In the genomic region with DNA sequence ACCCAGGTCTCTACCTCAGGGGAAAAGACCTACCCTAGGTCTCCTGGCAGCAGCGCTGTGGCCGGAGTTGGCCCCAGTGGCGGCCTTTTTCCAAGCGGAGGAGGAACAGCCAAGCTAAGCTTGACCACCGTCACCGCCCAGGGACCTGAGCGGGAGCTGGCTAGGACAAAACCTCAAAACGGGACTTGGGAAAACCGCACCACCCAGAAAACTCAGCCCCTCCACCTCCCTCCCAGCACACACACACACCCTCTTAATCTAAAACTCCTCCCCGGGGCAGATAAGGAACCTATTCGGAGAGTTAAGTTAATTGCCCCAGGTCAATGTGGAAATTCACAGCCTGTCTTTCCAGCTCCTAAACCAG, we compare ENCODE assay signal across 8 cellular contexts. TPM values are rescaled to one million over a fixed set of nuclear protein-coding genes. Genes with fewer than 3 reads are reported as not detected.
DNase-seq lines count a peak whose midpoint lies in the region; ATAC-seq lines count a peak whose summit lies in the region.

No MANE protein-coding gene starts in this region.

- no peaks in the 10 kb centered on the region for H3K36me3 ChIP-seq in BLaER1
- peaks cover 5% of the 10 kb centered on the region; the same call in 1 of the 2 replicates for H3K36me3 ChIP-seq in Karpas-422 (ENCODE audit: insufficient read depth, low read length)

- H3K27ac ChIP-seq in BLaER1 (0 out of 2 replicates have a peak overlapping the region, but pooled peaks have one; percentile 91), Karpas-422 (ENCODE audit: low read length) (no peak overlapping the region)

- H3K9ac ChIP-seq in BLaER1 (peak overlapping the region; percentile 86; the same call in 1 of the 2 replicates), Karpas-422 (ENCODE audit: low read length) (no peak overlapping the region)

- H3K9me2 ChIP-seq in Karpas-422 (replicated peaks; ENCODE audit: insufficient read depth, low read length) = no peaks in the 10 kb centered on the region

- no peak overlapping the region for H3K4me3 ChIP-seq in BLaER1
- no peak overlapping the region for H3K4me3 ChIP-seq in Karpas-422 (ENCODE audit: low read length)

- no peak for ATAC-seq in HG02973 (IDR thresholded peaks at IDR 0.05; ENCODE audit: unreplicated experiment)
- no peak for ATAC-seq in GM19467 (IDR thresholded peaks at IDR 0.05; ENCODE audit: unreplicated experiment)

- H4K20me1 ChIP-seq in BLaER1 (peaks cover 10% of the 10 kb centered on the region; the same call in 1 of the 2 replicates), Karpas-422 (ENCODE audit: insufficient read depth, low read depth, low read length) (no peaks in the 10 kb centered on the region)

- no peaks in the 10 kb centered on the region for H3K9me3 ChIP-seq in BLaER1
- H3K9me3 ChIP-seq in Karpas-422 (ENCODE audit: low read length) = no peaks in the 10 kb centered on the region

- H3K27me3 ChIP-seq in BLaER1 (no peaks in the 10 kb centered on the region), Karpas-422 (ENCODE audit: low read length) (no peaks in the 10 kb centered on the region)

- H3K4me2 ChIP-seq in BLaER1 (peak overlapping the region; percentile 94), Karpas-422 (ENCODE audit: low read depth, low read length, poor library complexity, severe bottlenecking) (peak overlapping the region; percentile 25)

- DNase-seq in Karpas-422 = no peak
- peak; percentile 76 for DNase-seq in ecto neural progenitor cell (ENCODE audit: low spot score)
- peak; percentile 16 for DNase-seq in myocyte (ENCODE audit: low read depth)
- no peak for DNase-seq in activated CD8-positive, alpha-beta memory T cell treated with anti-CD3 and anti-CD28 coated beads, Interleukin-2, amount 50 U/mL, for 48 hours
- DNase-seq in NCI-H187 treated with DMSO at 0.1 percent for 48 hours (lab: John Stamatoyannopoulos, UW) = no peak

- H3K4me1 ChIP-seq in BLaER1 = peaks cover 25% of the 10 kb centered on the region
- peaks cover 42% of the 10 kb centered on the region for H3K4me1 ChIP-seq in Karpas-422 (ENCODE audit: low read length)

- no peak overlapping the region for H2AFZ ChIP-seq in Karpas-422 (ENCODE audit: low read length)

- peaks cover 23% of the 10 kb centered on the region for H3K79me2 ChIP-seq in Karpas-422 (ENCODE audit: low read length)

RNA-seq across cellular contexts. Expression of gene TRERF1, which starts 2.7 kb away (rescaled TPM):
- total RNA-seq in Karpas-422 (2014; rRNA removed; shearing (Covaris generic); ENCODE audit: low replicate concordance) = 30.2 and 32.7 TPM in 2 replicates
- 1.6 and 1.8 TPM in 2 replicates for total RNA-seq in myocyte
- polyA plus RNA-seq in myocyte (2012) = 0.93 TPM

Comparison
In these comparisons a context has a peak if more than half of its experiments do, and no peak if none do; other contexts are left out.
1. DNase-seq: peak in ecto neural progenitor cell (single experiment) and myocyte (single experiment); none in Karpas-422 (single experiment), activated CD8-positive, alpha-beta memory T cell treated with anti-CD3 and anti-CD28 coated beads, Interleukin-2, amount 50 U/mL, for 48 hours (single experiment) and NCI-H187 treated with DMSO at 0.1 percent for 48 hours (single experiment).
2. RNA of gene TRERF1, which starts 2.7 kb away (total RNA-seq): 30.2 to 32.7 TPM in Karpas-422; 1.6 to 1.8 TPM in myocyte; every median in the first group is over 10 times any median in the second.